21 cellular contexts compared by ENCODE assay signal in genomic region chr1:19708558-19708957, GRCh38. TPM values are rescaled to one million over a fixed set of nuclear protein-coding genes. Genes with fewer than 3 reads are reported as not detected.
"Had no signal": no experiment of that assay in that cellular context is flagged by ENCODE, and none has a peak within 500 bp of the region (broad histone marks: within the 10 kb centered on the region; RNA-seq: fewer than 3 reads in every experiment).

No MANE protein-coding gene starts in this region.

- ATAC-seq: esophagus mucosa; heart right ventricle; left lung; lower lobe of right lung; natural killer cell treated with Interleukin-12 subunit alpha and Interleukin-12 subunit beta and Interleukin-15 and Interleukin-18, amount 100 ng/mL, for 72 hours had no signal

- H3K9me3 Mint-ChIP-seq: memory B cell; natural killer cell treated with Interleukin-12 subunit alpha and Interleukin-12 subunit beta and Interleukin-15 and Interleukin-18, amount 100 ng/mL, for 72 hours had no signal

- H3K9me3 ChIP-seq: heart right ventricle, left lung, lower lobe of right lung, right atrium auricular region, stomach, thoracic aorta had no signal

- H3K27me3 ChIP-seq: heart right ventricle, left lung, right atrium auricular region, stomach had no signal

- H3K27ac Mint-ChIP-seq: memory B cell; natural killer cell treated with Interleukin-12 subunit alpha and Interleukin-12 subunit beta and Interleukin-15 and Interleukin-18, amount 100 ng/mL, for 72 hours had no signal

- H3K27ac ChIP-seq: heart right ventricle, left lung, lower lobe of right lung, right atrium auricular region, stomach, thoracic aorta had no signal

- H3K36me3 ChIP-seq: right atrium auricular region had no signal

- H3K4me3 ChIP-seq: heart right ventricle, left lung, lower lobe of right lung, right atrium auricular region, stomach, thoracic aorta had no signal

- H3K4me3 Mint-ChIP-seq: memory B cell; natural killer cell treated with Interleukin-12 subunit alpha and Interleukin-12 subunit beta and Interleukin-15 and Interleukin-18, amount 100 ng/mL, for 72 hours had no signal

- H3K27me3 Mint-ChIP-seq: memory B cell; natural killer cell treated with Interleukin-12 subunit alpha and Interleukin-12 subunit beta and Interleukin-15 and Interleukin-18, amount 100 ng/mL, for 72 hours had no signal

- H3K4me1 ChIP-seq: left lung, lower lobe of right lung had no signal

- DNase-seq: effector memory CD4-positive, alpha-beta T cell; heart right ventricle; hypothalamus; islet precursor cell; left lung; lower lobe of right lung; midbrain; small intestine; stimulated activated CD4-positive, alpha-beta T cell treated with anti-CD3 and anti-CD28 coated beads, Interleukin-12 subunit alpha, Interleukin-12 subunit beta, amount 100 ng/mL, for 4 hours; stimulated activated naive CD4-positive, alpha-beta T cell; stomach; substantia nigra; trophoblast cell had no signal

RNA-seq across cellular contexts. Expression of gene HTR6, which starts 43.9 kb away (rescaled TPM):
- total RNA-seq: esophagus mucosa; glomerular endothelial cell; heart right ventricle; left lung; lower lobe of right lung; natural killer cell treated with Interleukin-12 subunit alpha and Interleukin-12 subunit beta and Interleukin-15 and Interleukin-18, amount 100 ng/mL, for 72 hours; pulmonary artery endothelial cell; right atrium auricular region; stomach; urinary bladder had no signal
